In genomic region chr22:24305260-24305692, GRCh38 we compare ENCODE assay signal across 1 cellular context.
TF ChIP-seq lines count a peak whose summit lies in the region.

No MANE protein-coding gene starts in this region.

TF ChIP-seq in SK-N-SH treated with all-trans-retinoic acid at 6 μM for 48 hours, 23 proteins besides CTCF, POLR2A, EP300 and RAD21 (continued from another document):
- TF ChIP-seq POU6F1 (CRISPR knock-in tag; IDR thresholded peaks at IDR 0.05; ENCODE audit: borderline replicate concordance, low read depth) (no peak), ZC3H10 (CRISPR knock-in tag; IDR thresholded peaks at IDR 0.05) (no peak), ZFP3 (CRISPR knock-in tag; IDR thresholded peaks at IDR 0.05) (no peak)
